In the genomic region with DNA sequence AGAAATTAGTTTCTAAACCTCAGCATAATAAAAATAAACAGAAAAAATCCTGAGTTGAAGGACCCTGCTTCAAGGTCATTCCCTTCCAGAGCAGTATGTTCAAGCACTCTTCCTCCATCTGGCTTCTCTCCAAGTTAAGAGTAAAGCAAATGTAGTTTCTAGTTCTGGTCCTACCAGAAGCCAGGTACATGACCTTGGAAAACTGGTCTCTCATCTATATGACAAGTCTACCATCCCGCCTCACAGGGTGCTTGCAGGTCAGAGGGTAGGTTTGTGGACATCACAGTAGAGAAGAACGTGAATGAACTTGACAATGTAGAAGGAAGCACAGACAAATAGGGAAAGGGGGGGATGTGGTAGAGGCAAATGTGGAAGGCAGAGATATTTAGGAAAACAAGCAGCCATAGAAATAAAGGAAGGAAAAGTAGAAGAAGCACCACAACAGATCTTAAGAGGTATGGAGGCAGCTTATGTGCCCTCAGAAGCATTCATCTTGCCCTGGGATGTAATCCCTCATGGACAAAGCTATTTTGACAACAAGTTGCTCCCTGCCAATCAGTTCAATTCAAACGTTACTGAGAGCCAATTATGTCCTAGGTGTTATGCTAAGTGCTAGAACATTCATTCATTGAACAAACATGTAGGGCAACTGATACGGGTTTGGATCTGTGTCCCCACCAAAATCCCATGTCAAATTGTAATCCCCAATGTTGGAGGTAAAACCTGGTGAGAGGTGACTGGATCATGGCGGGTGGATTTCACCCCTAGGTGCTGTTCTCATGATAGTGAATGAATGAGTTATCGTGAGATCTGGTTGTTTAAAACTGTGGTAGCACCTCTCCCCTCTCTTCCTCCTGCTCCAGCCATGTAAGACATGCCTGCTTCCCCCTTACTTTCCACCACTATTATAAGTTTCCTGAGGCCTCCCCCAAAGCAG, we compare ENCODE assay signal across 15 cellular contexts. TPM values are rescaled to one million over a fixed set of nuclear protein-coding genes. Genes with fewer than 3 reads are reported as not detected.
DNase-seq lines count a peak whose midpoint lies in the region; ATAC-seq, FAIRE-seq and TF ChIP-seq lines count a peak whose summit lies in the region.
"Had no signal": no experiment of that assay in that cellular context is flagged by ENCODE, and none has a peak within 500 bp of the region (broad histone marks: within the 10 kb centered on the region; RNA-seq: fewer than 3 reads in every experiment).

No MANE protein-coding gene starts in this region.

- CTCF ChIA-PET in WTC11 (lab: Charles Lee) = no interaction called here

- H3K4me1 Mint-ChIP-seq in WTC11 = no peaks in the 10 kb centered on the region
- no peaks in the 10 kb centered on the region for H3K4me1 Mint-ChIP-seq in progenitor cell of endocrine pancreas (ENCODE audit: low read depth)

- H3K27me3 ChIP-seq in left ventricle myocardium inferior (ENCODE audit: low read depth) (no peaks in the 10 kb centered on the region), small intestine (ENCODE audit: control insufficient read depth in 2 of 2, insufficient read depth in 2 of 2, low read length in 2 of 2) (no peaks in the 10 kb centered on the region)

- WGBS in small intestine, 3 donors = 85 to 90% (median 87%) methylated on average over 6 of the region's 6 CpGs

- H3K36me3 Mint-ChIP-seq in WTC11 (peaks cover 50% of the 10 kb centered on the region), progenitor cell of endocrine pancreas (ENCODE audit: insufficient read depth) (peaks cover 24% of the 10 kb centered on the region)

- H3K36me3 ChIP-seq in left ventricle myocardium inferior (peaks cover 52% of the 10 kb centered on the region), small intestine (ENCODE audit: control insufficient read depth in 2 of 2, insufficient read depth in 2 of 2, low read length in 2 of 2) (peaks cover 2 to 14% of the 10 kb centered on the region in 2 donors)

- no peak for ATAC-seq in WTC11

- H3K27ac Mint-ChIP-seq in WTC11 (peak overlapping the region; percentile 6; the same call in 1 of the 2 replicates), progenitor cell of endocrine pancreas (no peak overlapping the region)

- no peak overlapping the region for H3K4me3 Mint-ChIP-seq in WTC11
- H3K4me3 Mint-ChIP-seq in progenitor cell of endocrine pancreas (ENCODE audit: low read depth) = no peak overlapping the region

- no peak overlapping the region for H3K4me3 ChIP-seq in left ventricle myocardium inferior
- H3K4me3 ChIP-seq in small intestine (ENCODE audit: low read depth in 1 of 2, low read length in 2 of 2) = no peak overlapping the region

- peak overlapping the region; percentile 77 for H3K27ac ChIP-seq in left ventricle myocardium inferior (replicated peaks)
- peak overlapping the region in 1 of 2 donors; percentile 32 for H3K27ac ChIP-seq in small intestine (ENCODE audit: low read depth in 1 of 2, low read length in 1 of 2)

- FAIRE-seq in H54 (lab: Jason Lieb, UNC) (peak; percentile 80), small intestine (lab: Jason Lieb, UNC) (no peak)
- FAIRE-seq: colon had no signal

- H3K9me3 ChIP-seq in left ventricle myocardium inferior (replicated peaks) = peaks cover under 1% of the 10 kb centered on the region
- H3K9me3 ChIP-seq in small intestine (ENCODE audit: control insufficient read depth, low read depth) = no peaks in the 10 kb centered on the region

- intact Hi-C loops in left ventricle myocardium inferior (cut with micrococcal nuclease) = no loop called here

- DNase-seq in H54 (ENCODE audit: insufficient read length, low spot score) (no peak), WTC11 (ENCODE audit: low spot score) (no peak), left ventricle myocardium inferior (no peak), small intestine (peak; percentile 10), NCI-H82 treated with DMSO at 0.1 percent for 48 hours (lab: John Stamatoyannopoulos, UW; ENCODE audit: unreplicated experiment) (no peak), NCI-H146 (lab: John Stamatoyannopoulos, UW) (no peak), NCI-H69 (lab: John Stamatoyannopoulos, UW) (no peak), progenitor cell of endocrine pancreas (ENCODE audit: low spot score, unreplicated experiment) (no peak)
- DNase-seq: activated CD4-positive, CD25-positive, alpha-beta regulatory T cell treated with anti-CD3 and anti-CD28 coated beads, Interleukin-2, amount 50 U/mL, for 72 hours; DMS53; Karpas-422; occipital lobe; SIG-M5; stimulated activated naive CD4-positive, alpha-beta T cell had no signal

- H3K9me3 Mint-ChIP-seq in WTC11 (no peaks in the 10 kb centered on the region), progenitor cell of endocrine pancreas (ENCODE audit: low read depth) (no peaks in the 10 kb centered on the region)

- TF ChIP-seq POLR2A in H54 (IDR thresholded peaks at IDR 0.05; ENCODE audit: low read depth, low read length) = no peak

- H3K4me1 ChIP-seq in left ventricle myocardium inferior (peaks cover 23% of the 10 kb centered on the region), small intestine (ENCODE audit: control insufficient read depth in 2 of 2, insufficient read depth in 1 of 2, low read depth in 1 of 2, low read length in 1 of 2) (peaks cover 2% of the 10 kb centered on the region in 2 donors)

- POLR2A ChIA-PET in WTC11 (lab: Charles Lee) = no interaction called here

- TF ChIP-seq CTCF in WTC11 (IDR thresholded peaks at IDR 0.05) (no peak), left ventricle myocardium inferior (IDR thresholded peaks at IDR 0.05; ENCODE audit: borderline replicate concordance) (no peak), progenitor cell of endocrine pancreas (IDR thresholded peaks at IDR 0.05; ENCODE audit: unreplicated experiment) (no peak)

- H3K27me3 Mint-ChIP-seq in WTC11 (ENCODE audit: low read depth) (no peaks in the 10 kb centered on the region), progenitor cell of endocrine pancreas (no peaks in the 10 kb centered on the region)

TF ChIP-seq in WTC11, 78 proteins besides CTCF, POLR2A, EP300 and RAD21:
- TF ChIP-seq GRHL2 (CRISPR knock-in tag; IDR thresholded peaks at IDR 0.05; ENCODE audit: insufficient replicate concordance, severe bottlenecking) = no peak
- TF ChIP-seq, protein P1, sequence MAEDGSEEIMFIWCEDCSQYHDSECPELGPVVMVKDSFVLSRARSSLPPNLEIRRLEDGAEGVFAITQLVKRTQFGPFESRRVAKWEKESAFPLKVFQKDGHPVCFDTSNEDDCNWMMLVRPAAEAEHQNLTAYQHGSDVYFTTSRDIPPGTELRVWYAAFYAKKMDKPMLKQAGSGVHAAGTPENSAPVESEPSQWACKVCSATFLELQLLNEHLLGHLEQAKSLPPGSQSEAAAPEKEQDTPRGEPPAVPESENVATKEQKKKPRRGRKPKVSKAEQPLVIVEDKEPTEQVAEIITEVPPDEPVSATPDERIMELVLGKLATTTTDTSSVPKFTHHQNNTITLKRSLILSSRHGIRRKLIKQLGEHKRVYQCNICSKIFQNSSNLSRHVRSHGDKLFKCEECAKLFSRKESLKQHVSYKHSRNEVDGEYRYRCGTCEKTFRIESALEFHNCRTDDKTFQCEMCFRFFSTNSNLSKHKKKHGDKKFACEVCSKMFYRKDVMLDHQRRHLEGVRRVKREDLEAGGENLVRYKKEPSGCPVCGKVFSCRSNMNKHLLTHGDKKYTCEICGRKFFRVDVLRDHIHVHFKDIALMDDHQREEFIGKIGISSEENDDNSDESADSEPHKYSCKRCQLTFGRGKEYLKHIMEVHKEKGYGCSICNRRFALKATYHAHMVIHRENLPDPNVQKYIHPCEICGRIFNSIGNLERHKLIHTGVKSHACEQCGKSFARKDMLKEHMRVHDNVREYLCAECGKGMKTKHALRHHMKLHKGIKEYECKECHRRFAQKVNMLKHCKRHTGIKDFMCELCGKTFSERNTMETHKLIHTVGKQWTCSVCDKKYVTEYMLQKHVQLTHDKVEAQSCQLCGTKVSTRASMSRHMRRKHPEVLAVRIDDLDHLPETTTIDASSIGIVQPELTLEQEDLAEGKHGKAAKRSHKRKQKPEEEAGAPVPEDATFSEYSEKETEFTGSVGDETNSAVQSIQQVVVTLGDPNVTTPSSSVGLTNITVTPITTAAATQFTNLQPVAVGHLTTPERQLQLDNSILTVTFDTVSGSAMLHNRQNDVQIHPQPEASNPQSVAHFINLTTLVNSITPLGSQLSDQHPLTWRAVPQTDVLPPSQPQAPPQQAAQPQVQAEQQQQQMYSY (CRISPR knock-in tag; IDR thresholded peaks at IDR 0.05) = peak; percentile 78

RNA-seq across cellular contexts. Expression of a gene that starts 23.7 kb away (rescaled TPM):
- total RNA-seq in WTC11 (2021) (50.7 to 54.3 TPM (median 53.1 TPM) in 3 replicates), left ventricle myocardium inferior (78.2 TPM), progenitor cell of endocrine pancreas (42.8 and 47.8 TPM in 2 replicates)
- 10 to 100 TPM in 2 of 3 donors, 1 to 10 TPM in 1; 7.8 to 26.6 (median 23.5) TPM for polyA plus RNA-seq in small intestine
